1 cellular context compared by ENCODE assay signal in genomic region chr2:75710577-75711253, GRCh38.
TF ChIP-seq lines count a peak whose summit lies in the region.

TSS of gene GCFC2 (minus strand) at chr2:75710915. CDS start at chr2:75710855, 60 bp downstream.

TF ChIP-seq in GM12878, 131 proteins besides CTCF, POLR2A, EP300 and RAD21 (continued from another document):
- TF ChIP-seq, protein P1, sequence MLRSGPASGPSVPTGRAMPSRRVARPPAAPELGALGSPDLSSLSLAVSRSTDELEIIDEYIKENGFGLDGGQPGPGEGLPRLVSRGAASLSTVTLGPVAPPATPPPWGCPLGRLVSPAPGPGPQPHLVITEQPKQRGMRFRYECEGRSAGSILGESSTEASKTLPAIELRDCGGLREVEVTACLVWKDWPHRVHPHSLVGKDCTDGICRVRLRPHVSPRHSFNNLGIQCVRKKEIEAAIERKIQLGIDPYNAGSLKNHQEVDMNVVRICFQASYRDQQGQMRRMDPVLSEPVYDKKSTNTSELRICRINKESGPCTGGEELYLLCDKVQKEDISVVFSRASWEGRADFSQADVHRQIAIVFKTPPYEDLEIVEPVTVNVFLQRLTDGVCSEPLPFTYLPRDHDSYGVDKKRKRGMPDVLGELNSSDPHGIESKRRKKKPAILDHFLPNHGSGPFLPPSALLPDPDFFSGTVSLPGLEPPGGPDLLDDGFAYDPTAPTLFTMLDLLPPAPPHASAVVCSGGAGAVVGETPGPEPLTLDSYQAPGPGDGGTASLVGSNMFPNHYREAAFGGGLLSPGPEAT (IDR thresholded peaks at IDR 0.05; ENCODE audit: low read depth): 0 out of 2 replicates have a peak, but pooled peaks have one; percentile 11
- TF ChIP-seq CHD1 (IDR thresholded peaks at IDR 0.05; ENCODE audit: low read depth, low read length) (no peak), DPF2 (IDR thresholded peaks at IDR 0.05) (peak; percentile 94; the same call in 1 of the 2 replicates), MTA2 (IDR thresholded peaks at IDR 0.05; ENCODE audit: low read depth) (no peak), PML (IDR thresholded peaks at IDR 0.05; ENCODE audit: low read length) (peak; percentile 88), HCFC1 (IDR thresholded peaks at IDR 0.05; ENCODE audit: low read length) (peak; percentile 55; the same call in 1 of the 2 replicates), MYB (IDR thresholded peaks at IDR 0.05; ENCODE audit: borderline replicate concordance, low read depth, low read length) (no peak), CREM (IDR thresholded peaks at IDR 0.05; ENCODE audit: low read depth) (peak; percentile 7; the same call in 1 of the 2 replicates), NR2F1 (conservative IDR thresholded peaks at IDR 0.05) (peak; percentile 80; the same call in 1 of the 2 replicates), RB1 (IDR thresholded peaks at IDR 0.05; ENCODE audit: borderline replicate concordance) (peak; percentile 71; the same call in 1 of the 2 replicates), EZH2 (IDR thresholded peaks at IDR 0.05; ENCODE audit: borderline replicate concordance, control insufficient read depth, low read depth, low read length) (no peak), WRNIP1 (IDR thresholded peaks at IDR 0.05; ENCODE audit: borderline replicate concordance, low read depth, low read length) (no peak), IRF4 (IDR thresholded peaks at IDR 0.05; ENCODE audit: low read depth, low read length) (no peak), ESRRA (IDR thresholded peaks at IDR 0.05; ENCODE audit: low read length) (no peak), SREBF2 (IDR thresholded peaks at IDR 0.05; ENCODE audit: low read length) (no peak), FOXK2 (IDR thresholded peaks at IDR 0.05) (no peak), MYC (IDR thresholded peaks at IDR 0.05; ENCODE audit: insufficient read depth, insufficient read length, insufficient replicate concordance, low read length, severe bottlenecking) (peak; percentile 67), NKRF (conservative IDR thresholded peaks at IDR 0.05) (peak; percentile 80), MEF2A (IDR thresholded peaks at IDR 0.05; ENCODE audit: insufficient read depth, low read depth, low read length) (0 out of 2 replicates have a peak, but pooled peaks have one; percentile 8), ATF7 (IDR thresholded peaks at IDR 0.05; ENCODE audit: low read depth) (no peak), ASH2L (IDR thresholded peaks at IDR 0.05; ENCODE audit: borderline replicate concordance, low read depth) (0 out of 2 replicates have a peak, but pooled peaks have one; percentile 96), SIX5 (IDR thresholded peaks at IDR 0.05; ENCODE audit: low read depth, low read length, severe bottlenecking) (peak; percentile 4), ZSCAN29 (IDR thresholded peaks at IDR 0.05) (peak; percentile 10; the same call in 1 of the 2 replicates), CEBPZ (IDR thresholded peaks at IDR 0.05; ENCODE audit: low read depth, low read length) (no peak), KLF5 (IDR thresholded peaks at IDR 0.05; ENCODE audit: partially characterized antibody) (peak; percentile 86), CHD2 (IDR thresholded peaks at IDR 0.05; ENCODE audit: borderline replicate concordance, low read depth, low read length) (no peak; the same call in 1 of the 2 replicates), BHLHE40 (IDR thresholded peaks at IDR 0.05; ENCODE audit: borderline replicate concordance in 1 of 2, low read depth in 2 of 2, low read length in 1 of 2) (peak; percentile 50 to 77; a peak in 3 of 4 replicates), TARDBP (IDR thresholded peaks at IDR 0.05; ENCODE audit: borderline replicate concordance) (0 out of 2 replicates have a peak, but pooled peaks have one; percentile 18), ZBED1 (IDR thresholded peaks at IDR 0.05; ENCODE audit: borderline replicate concordance) (no peak; the same call in 1 of the 2 replicates), KDM1A (IDR thresholded peaks at IDR 0.05; ENCODE audit: borderline replicate concordance) (no peak), BCL11A (IDR thresholded peaks at IDR 0.05; ENCODE audit: low read depth, low read length) (0 out of 2 replicates have a peak, but pooled peaks have one; percentile 5), TAF1 (IDR thresholded peaks at IDR 0.05; ENCODE audit: borderline replicate concordance, low read depth, low read length) (peak; percentile 54; the same call in 1 of the 2 replicates), ZNF24 (IDR thresholded peaks at IDR 0.05) (peak; percentile 58; the same call in 1 of the 2 replicates), EGR1 (IDR thresholded peaks at IDR 0.05; ENCODE audit: borderline replicate concordance in 1 of 2, low read depth in 2 of 2, low read length in 2 of 2) (peak in 1 of 2 experiments; percentile 10; a peak in 1 of 3 replicates), CBX3 (IDR thresholded peaks at IDR 0.05; ENCODE audit: borderline replicate concordance, low read depth) (no peak), STAT1 (conservative IDR thresholded peaks at IDR 0.05) (no peak), NR2C1 (IDR thresholded peaks at IDR 0.05) (0 out of 2 replicates have a peak, but pooled peaks have one; percentile 32), GATAD2B (conservative IDR thresholded peaks at IDR 0.05; ENCODE audit: low read depth) (peak; percentile 95), SPI1 (IDR thresholded peaks at IDR 0.05; ENCODE audit: borderline replicate concordance, insufficient read depth, low read depth, low read length) (peak; percentile 19; the same call in 1 of the 2 replicates)
- TF ChIP-seq, protein P2, sequence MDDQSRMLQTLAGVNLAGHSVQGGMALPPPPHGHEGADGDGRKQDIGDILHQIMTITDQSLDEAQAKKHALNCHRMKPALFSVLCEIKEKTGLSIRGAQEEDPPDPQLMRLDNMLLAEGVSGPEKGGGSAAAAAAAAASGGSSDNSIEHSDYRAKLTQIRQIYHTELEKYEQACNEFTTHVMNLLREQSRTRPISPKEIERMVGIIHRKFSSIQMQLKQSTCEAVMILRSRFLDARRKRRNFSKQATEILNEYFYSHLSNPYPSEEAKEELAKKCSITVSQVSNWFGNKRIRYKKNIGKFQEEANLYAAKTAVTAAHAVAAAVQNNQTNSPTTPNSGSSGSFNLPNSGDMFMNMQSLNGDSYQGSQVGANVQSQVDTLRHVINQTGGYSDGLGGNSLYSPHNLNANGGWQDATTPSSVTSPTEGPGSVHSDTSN (IDR thresholded peaks at IDR 0.05; ENCODE audit: insufficient replicate concordance, low read depth, low read length): no peak
- TF ChIP-seq, protein P3, sequence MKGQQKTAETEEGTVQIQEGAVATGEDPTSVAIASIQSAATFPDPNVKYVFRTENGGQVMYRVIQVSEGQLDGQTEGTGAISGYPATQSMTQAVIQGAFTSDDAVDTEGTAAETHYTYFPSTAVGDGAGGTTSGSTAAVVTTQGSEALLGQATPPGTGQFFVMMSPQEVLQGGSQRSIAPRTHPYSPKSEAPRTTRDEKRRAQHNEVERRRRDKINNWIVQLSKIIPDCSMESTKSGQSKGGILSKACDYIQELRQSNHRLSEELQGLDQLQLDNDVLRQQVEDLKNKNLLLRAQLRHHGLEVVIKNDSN (IDR thresholded peaks at IDR 0.05; ENCODE audit: borderline replicate concordance, extremely low read length, insufficient read depth, low read depth, low read length): peak; percentile 34
- TF ChIP-seq, protein P4, sequence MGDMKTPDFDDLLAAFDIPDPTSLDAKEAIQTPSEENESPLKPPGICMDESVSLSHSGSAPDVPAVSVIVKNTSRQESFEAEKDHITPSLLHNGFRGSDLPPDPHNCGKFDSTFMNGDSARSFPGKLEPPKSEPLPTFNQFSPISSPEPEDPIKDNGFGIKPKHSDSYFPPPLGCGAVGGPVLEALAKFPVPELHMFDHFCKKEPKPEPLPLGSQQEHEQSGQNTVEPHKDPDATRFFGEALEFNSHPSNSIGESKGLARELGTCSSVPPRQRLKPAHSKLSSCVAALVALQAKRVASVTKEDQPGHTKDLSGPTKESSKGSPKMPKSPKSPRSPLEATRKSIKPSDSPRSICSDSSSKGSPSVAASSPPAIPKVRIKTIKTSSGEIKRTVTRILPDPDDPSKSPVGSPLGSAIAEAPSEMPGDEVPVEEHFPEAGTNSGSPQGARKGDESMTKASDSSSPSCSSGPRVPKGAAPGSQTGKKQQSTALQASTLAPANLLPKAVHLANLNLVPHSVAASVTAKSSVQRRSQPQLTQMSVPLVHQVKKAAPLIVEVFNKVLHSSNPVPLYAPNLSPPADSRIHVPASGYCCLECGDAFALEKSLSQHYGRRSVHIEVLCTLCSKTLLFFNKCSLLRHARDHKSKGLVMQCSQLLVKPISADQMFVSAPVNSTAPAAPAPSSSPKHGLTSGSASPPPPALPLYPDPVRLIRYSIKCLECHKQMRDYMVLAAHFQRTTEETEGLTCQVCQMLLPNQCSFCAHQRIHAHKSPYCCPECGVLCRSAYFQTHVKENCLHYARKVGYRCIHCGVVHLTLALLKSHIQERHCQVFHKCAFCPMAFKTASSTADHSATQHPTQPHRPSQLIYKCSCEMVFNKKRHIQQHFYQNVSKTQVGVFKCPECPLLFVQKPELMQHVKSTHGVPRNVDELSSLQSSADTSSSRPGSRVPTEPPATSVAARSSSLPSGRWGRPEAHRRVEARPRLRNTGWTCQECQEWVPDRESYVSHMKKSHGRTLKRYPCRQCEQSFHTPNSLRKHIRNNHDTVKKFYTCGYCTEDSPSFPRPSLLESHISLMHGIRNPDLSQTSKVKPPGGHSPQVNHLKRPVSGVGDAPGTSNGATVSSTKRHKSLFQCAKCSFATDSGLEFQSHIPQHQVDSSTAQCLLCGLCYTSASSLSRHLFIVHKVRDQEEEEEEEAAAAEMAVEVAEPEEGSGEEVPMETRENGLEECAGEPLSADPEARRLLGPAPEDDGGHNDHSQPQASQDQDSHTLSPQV (IDR thresholded peaks at IDR 0.05): 0 out of 2 replicates have a peak, but pooled peaks have one; percentile 26
- TF ChIP-seq, protein P5, sequence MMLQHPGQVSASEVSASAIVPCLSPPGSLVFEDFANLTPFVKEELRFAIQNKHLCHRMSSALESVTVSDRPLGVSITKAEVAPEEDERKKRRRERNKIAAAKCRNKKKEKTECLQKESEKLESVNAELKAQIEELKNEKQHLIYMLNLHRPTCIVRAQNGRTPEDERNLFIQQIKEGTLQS (IDR thresholded peaks at IDR 0.05; ENCODE audit: borderline replicate concordance, extremely low read depth, low read depth, low read length): no peak
